ENCODE assay signal across 9 cellular contexts in genomic region chr10:17851611-17852010, GRCh38.
DNase-seq lines count a peak whose midpoint lies in the region; ATAC-seq lines count a peak whose summit lies in the region.
"Had no signal": no experiment of that assay in that cellular context is flagged by ENCODE, and none has a peak within 500 bp of the region (broad histone marks: within the 10 kb centered on the region; RNA-seq: fewer than 3 reads in every experiment).

No MANE protein-coding gene starts in this region.

- ATAC-seq in HG03196 (IDR thresholded peaks at IDR 0.05; ENCODE audit: unreplicated experiment), result no peak

- peak; percentile 1 for DNase-seq in NCI-H1694 treated with DMSO at 0.1 percent for 48 hours (lab: John Stamatoyannopoulos, UW)
- no peak for DNase-seq in NCI-H1694 (lab: John Stamatoyannopoulos, UW)
- DNase-seq in NOMO-1 treated with dmso at 0.1 percent for 144 hours (lab: John Stamatoyannopoulos, UW; ENCODE audit: unreplicated experiment), result peak; percentile 44
- DNase-seq in head of caudate nucleus, result peak in 37 of 42 donors; percentile 4 to 72 (median 43)
- peak; percentile 49 for DNase-seq in superior temporal gyrus (ENCODE audit: extremely low spot score)
- no peak for DNase-seq in dedifferentiated amniotic fluid mesenchymal stem cell (ENCODE audit: extremely low spot score)
- no peak for DNase-seq in activated effector memory CD4-positive, alpha-beta T cell treated with anti-CD3 and anti-CD28 coated beads, Interleukin-2, amount 50 U/mL, for 16 hours
- DNase-seq: NCI-H1436 treated with DMSO at 0.1 percent for 48 hours had no signal

- intact Hi-C loops in head of caudate nucleus (cut with DNase I), result no loop called here

Comparison
In these comparisons a context has a peak if more than half of its experiments do, and no peak if none do; other contexts are left out.
1. DNase-seq: peak in NCI-H1694 treated with DMSO at 0.1 percent for 48 hours (single experiment), NOMO-1 treated with dmso at 0.1 percent for 144 hours (single experiment), head of caudate nucleus (37 of 42) and superior temporal gyrus (single experiment); none in NCI-H1694 (single experiment), dedifferentiated amniotic fluid mesenchymal stem cell (single experiment) and activated effector memory CD4-positive, alpha-beta T cell treated with anti-CD3 and anti-CD28 coated beads, Interleukin-2, amount 50 U/mL, for 16 hours (single experiment).